2 cellular contexts compared by ENCODE assay signal in genomic region chr12:55614764-55615163, GRCh38.
TF ChIP-seq lines count a peak whose summit lies in the region.

No MANE protein-coding gene starts in this region.

TF ChIP-seq in HepG2, 621 proteins besides CTCF, POLR2A, EP300 and RAD21:
- TF ChIP-seq ZNF256 (CRISPR knock-in tag; conservative IDR thresholded peaks at IDR 0.05) (peak; percentile 94), ZBTB26 (CRISPR knock-in tag; IDR thresholded peaks at IDR 0.05; ENCODE audit: borderline replicate concordance) (no peak)

TF ChIP-seq in A549, 52 proteins besides CTCF, POLR2A, EP300 and RAD21:
- no peak for TF ChIP-seq NFE2L2 (conservative IDR thresholded peaks at IDR 0.05; ENCODE audit: low read length)
- no peak for TF ChIP-seq RNF2 (IDR thresholded peaks at IDR 0.05; ENCODE audit: borderline replicate concordance, low read depth)
- no peak for TF ChIP-seq RCOR1 (IDR thresholded peaks at IDR 0.05; ENCODE audit: low read depth, low read length)
- no peak for TF ChIP-seq HDAC2 (IDR thresholded peaks at IDR 0.05)
- no peak for TF ChIP-seq ELK1 (IDR thresholded peaks at IDR 0.05; ENCODE audit: low read depth, low read length)
- TF ChIP-seq REST (IDR thresholded peaks at IDR 0.05), result no peak
- no peak for TF ChIP-seq NPAS2 (CRISPR knock-in tag; IDR thresholded peaks at IDR 0.05; ENCODE audit: borderline replicate concordance)
- no peak for TF ChIP-seq HOXB5 (CRISPR knock-in tag; IDR thresholded peaks at IDR 0.05)
- TF ChIP-seq BHLHE40 (IDR thresholded peaks at IDR 0.05; ENCODE audit: low read depth, low read length), result no peak
- no peak for TF ChIP-seq GATA3 (IDR thresholded peaks at IDR 0.05; ENCODE audit: borderline replicate concordance)
- TF ChIP-seq CEBPB (IDR thresholded peaks at IDR 0.05), result no peak
- no peak for TF ChIP-seq CBX8 (IDR thresholded peaks at IDR 0.05)
- no peak for TF ChIP-seq ZSCAN20 (CRISPR knock-in tag; IDR thresholded peaks at IDR 0.05)
- no peak for TF ChIP-seq BCL3 (IDR thresholded peaks at IDR 0.05)
- no peak for TF ChIP-seq EHMT2 (IDR thresholded peaks at IDR 0.05; ENCODE audit: low read depth)
- TF ChIP-seq HEYL (CRISPR knock-in tag; IDR thresholded peaks at IDR 0.05), result no peak
- no peak for TF ChIP-seq HOXB13 (CRISPR knock-in tag; IDR thresholded peaks at IDR 0.05; ENCODE audit: low read depth)
